ENCODE assay signal across 12 cellular contexts in the genomic region with DNA sequence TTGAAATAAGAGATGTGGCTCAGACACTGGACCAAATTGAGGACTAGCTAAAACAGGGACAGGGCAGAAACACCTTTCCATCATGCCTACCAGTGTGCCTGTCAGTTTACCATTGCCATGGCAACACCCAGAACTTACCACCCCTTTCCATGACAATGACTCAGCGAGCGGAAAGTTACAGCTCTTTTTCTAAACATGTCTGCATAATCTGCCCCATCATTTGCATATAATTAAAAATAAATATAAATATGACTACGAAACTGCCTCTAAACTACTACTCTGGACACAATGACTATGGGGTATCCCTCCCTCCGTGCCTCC.
DNase-seq lines count a peak whose midpoint lies in the region; ATAC-seq and TF ChIP-seq lines count a peak whose summit lies in the region.
"Had no signal": no experiment of that assay in that cellular context is flagged by ENCODE, and none has a peak within 500 bp of the region (broad histone marks: within the 10 kb centered on the region; RNA-seq: fewer than 3 reads in every experiment).

No MANE protein-coding gene starts in this region.

- peaks cover 38% of the 10 kb centered on the region for H3K4me1 ChIP-seq in SJSA1 (replicated peaks)

- H3K9me3 ChIP-seq in SJSA1 (replicated peaks) = no peaks in the 10 kb centered on the region
- H3K9me3 ChIP-seq: neutrophil had no signal

- intact Hi-C loops in activated naive CD4-positive, alpha-beta T cell treated with anti-CD3 and anti-CD28 coated beads for 36 hours (cut with micrococcal nuclease) = no loop called here

- H3K4me3 ChIP-seq in SJSA1 = no peak overlapping the region
- H3K4me3 ChIP-seq: coronary artery had no signal

- DNase-seq in activated naive CD4-positive, alpha-beta T cell treated with anti-CD3 and anti-CD28 coated beads for 36 hours = peak; percentile 55
- no peak for DNase-seq in activated naive CD4-positive, alpha-beta T cell treated with anti-CD3 and anti-CD28 coated beads, Interleukin-2, amount 50 U/mL, for 16 hours
- DNase-seq in SJSA1 (ENCODE audit: low read depth in 1 of 2, low spot score in 2 of 2) = peak; percentile 55 to 61
- DNase-seq in erythroblast (lab: John Stamatoyannopoulos, UW) = peak; percentile 22 to 33
- DNase-seq in stimulated activated naive B cell treated with anti-CD40 and anti-IgM and Interleukin-4, amounts not matched to agents 10 μg/mL and 1 μg/mL and 100 μg/mL, for 72 hours = no peak
- no peak for DNase-seq in SKM-1 (lab: John Stamatoyannopoulos, UW; ENCODE audit: unreplicated experiment)
- DNase-seq: C1 segment of cervical spinal cord, NCI-H1930 had no signal

- H3K36me3 ChIP-seq in SJSA1 = no peaks in the 10 kb centered on the region
- H3K36me3 ChIP-seq: neutrophil had no signal

- H3K27ac ChIP-seq in SJSA1 = peak overlapping the region; percentile 84
- H3K27ac ChIP-seq: coronary artery, neutrophil had no signal

- CTCF ChIA-PET in activated naive CD4-positive, alpha-beta T cell treated with anti-CD3 and anti-CD28 coated beads for 36 hours (lab: Charles Lee) = interaction anchor here (0.6 to 0.9 kb wide), 2 partner anchors 10 to 32 kb away, joined by 3 read pairs; no protein-coding TSS in a partner anchor

- H3K4me1 Mint-ChIP-seq in activated naive CD4-positive, alpha-beta T cell treated with anti-CD3 and anti-CD28 coated beads for 36 hours (ENCODE audit: low read depth) = peaks cover 8% of the 10 kb centered on the region
- H3K4me1 Mint-ChIP-seq in stimulated activated naive B cell treated with anti-CD40 and anti-IgM and Interleukin-4, amounts not matched to agents 10 μg/mL and 1 μg/mL and 100 μg/mL, for 72 hours = peaks cover 11 to 27% of the 10 kb centered on the region in 2 donors

- H3K4me3 Mint-ChIP-seq in activated naive CD4-positive, alpha-beta T cell treated with anti-CD3 and anti-CD28 coated beads for 36 hours = no peak overlapping the region
- H3K4me3 Mint-ChIP-seq in stimulated activated naive B cell treated with anti-CD40 and anti-IgM and Interleukin-4, amounts not matched to agents 10 μg/mL and 1 μg/mL and 100 μg/mL, for 72 hours = no peak overlapping the region

- H3K36me3 Mint-ChIP-seq in activated naive CD4-positive, alpha-beta T cell treated with anti-CD3 and anti-CD28 coated beads for 36 hours (ENCODE audit: low read depth) = no peaks in the 10 kb centered on the region
- no peaks in the 10 kb centered on the region for H3K36me3 Mint-ChIP-seq in stimulated activated naive B cell treated with anti-CD40 and anti-IgM and Interleukin-4, amounts not matched to agents 10 μg/mL and 1 μg/mL and 100 μg/mL, for 72 hours

- no peaks in the 10 kb centered on the region for H3K27me3 ChIP-seq in SJSA1 (replicated peaks)
- H3K27me3 ChIP-seq: neutrophil had no signal

- no peaks in the 10 kb centered on the region for H3K27me3 Mint-ChIP-seq in activated naive CD4-positive, alpha-beta T cell treated with anti-CD3 and anti-CD28 coated beads for 36 hours (ENCODE audit: low read depth)
- H3K27me3 Mint-ChIP-seq in stimulated activated naive B cell treated with anti-CD40 and anti-IgM and Interleukin-4, amounts not matched to agents 10 μg/mL and 1 μg/mL and 100 μg/mL, for 72 hours = peaks cover 0 to 5% of the 10 kb centered on the region in 2 donors

- no peak for ATAC-seq in stimulated activated naive B cell treated with anti-CD40 and anti-IgM and Interleukin-4, amounts not matched to agents 10 μg/mL and 1 μg/mL and 100 μg/mL, for 72 hours (replicated peaks)
- ATAC-seq in GM21528 (IDR thresholded peaks at IDR 0.05; ENCODE audit: low FRiP score, unreplicated experiment) = no peak
- no peak for ATAC-seq in GM21619 (IDR thresholded peaks at IDR 0.05; ENCODE audit: unreplicated experiment)

- H3K9me3 Mint-ChIP-seq in activated naive CD4-positive, alpha-beta T cell treated with anti-CD3 and anti-CD28 coated beads for 36 hours = no peaks in the 10 kb centered on the region
- peaks cover 0 to 1% of the 10 kb centered on the region in 2 donors for H3K9me3 Mint-ChIP-seq in stimulated activated naive B cell treated with anti-CD40 and anti-IgM and Interleukin-4, amounts not matched to agents 10 μg/mL and 1 μg/mL and 100 μg/mL, for 72 hours

- no peak overlapping the region for H3K27ac Mint-ChIP-seq in activated naive CD4-positive, alpha-beta T cell treated with anti-CD3 and anti-CD28 coated beads for 36 hours
- peak overlapping the region; percentile 32 for H3K27ac Mint-ChIP-seq in stimulated activated naive B cell treated with anti-CD40 and anti-IgM and Interleukin-4, amounts not matched to agents 10 μg/mL and 1 μg/mL and 100 μg/mL, for 72 hours

- no peak for TF ChIP-seq POLR2A in erythroblast (IDR thresholded peaks at IDR 0.05; ENCODE audit: low read length)

Comparison
In these comparisons a context has a peak if more than half of its experiments do, and no peak if none do; other contexts are left out.
1. DNase-seq: peak in activated naive CD4-positive, alpha-beta T cell treated with anti-CD3 and anti-CD28 coated beads for 36 hours (single experiment), SJSA1 (2 of 2) and erythroblast (2 of 2); none in activated naive CD4-positive, alpha-beta T cell treated with anti-CD3 and anti-CD28 coated beads, Interleukin-2, amount 50 U/mL, for 16 hours (single experiment), stimulated activated naive B cell treated with anti-CD40 and anti-IgM and Interleukin-4, amounts not matched to agents 10 μg/mL and 1 μg/mL and 100 μg/mL, for 72 hours (single experiment) and SKM-1 (single experiment).